ENCODE assay signal across 36 cellular contexts in the genomic region with DNA sequence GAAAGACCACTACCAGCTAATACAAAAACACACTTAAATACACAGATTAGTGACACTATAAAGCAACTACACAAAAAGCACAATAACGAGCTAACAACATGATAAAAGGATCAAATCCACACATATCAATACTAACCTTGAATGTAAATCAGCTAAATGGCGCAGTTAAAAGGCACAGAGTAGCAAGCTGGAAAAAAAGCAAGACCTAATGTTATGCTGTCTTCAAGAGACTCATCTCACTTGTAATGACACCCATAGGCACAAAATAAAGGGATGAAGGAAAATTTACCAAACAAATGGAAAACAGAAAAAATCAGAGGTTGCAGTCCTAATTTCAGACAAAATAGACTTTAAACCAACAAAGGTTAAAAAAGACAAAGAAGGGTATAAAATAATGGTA.
"Had no signal": no experiment of that assay in that cellular context is flagged by ENCODE, and none has a peak within 500 bp of the region (broad histone marks: within the 10 kb centered on the region; RNA-seq: fewer than 3 reads in every experiment).

No MANE protein-coding gene starts in this region.

- H3K27me3 ChIP-seq: MG63 had no signal

- DNase-seq: Kasumi-1, MG63, MM.1S, MV-4-11, NCI-H1048, NCI-H1092, NCI-H1092 treated with DMSO at 0.1 percent for 48 hours, NCI-H1105, NCI-H1105 treated with DMSO at 0.1 percent for 48 hours, NCI-H1417, NCI-H1417 treated with DMSO at 0.1 percent for 48 hours, NCI-H1436, NCI-H1436 treated with DMSO at 0.1 percent for 48 hours, NCI-H146, NCI-H1694, NCI-H1694 treated with DMSO at 0.1 percent for 48 hours, NCI-H187, NCI-H187 treated with DMSO at 0.1 percent for 48 hours, NCI-H1930, NCI-H2029, NCI-H2029 treated with DMSO at 0.1 percent for 48 hours, NCI-H2081, NCI-H2081 treated with DMSO at 0.1 percent for 48 hours, NCI-H2107, NCI-H2171, NCI-H2171 treated with DMSO at 0.1 percent for 48 hours, NCI-H2227 treated with DMSO at 0.1 percent for 48 hours, NCI-H226, NCI-H345, NCI-H446, NCI-H446 treated with DMSO at 0.1 percent for 48 hours, NCI-H510A, NCI-H510A treated with DMSO at 0.1 percent for 48 hours, NCI-H524, NCI-H524 treated with DMSO at 0.1 percent for 48 hours, NCI-H526 had no signal

- H3K4me3 ChIP-seq: MG63 had no signal

- H3K36me3 ChIP-seq: MG63 had no signal
